In the genomic region with DNA sequence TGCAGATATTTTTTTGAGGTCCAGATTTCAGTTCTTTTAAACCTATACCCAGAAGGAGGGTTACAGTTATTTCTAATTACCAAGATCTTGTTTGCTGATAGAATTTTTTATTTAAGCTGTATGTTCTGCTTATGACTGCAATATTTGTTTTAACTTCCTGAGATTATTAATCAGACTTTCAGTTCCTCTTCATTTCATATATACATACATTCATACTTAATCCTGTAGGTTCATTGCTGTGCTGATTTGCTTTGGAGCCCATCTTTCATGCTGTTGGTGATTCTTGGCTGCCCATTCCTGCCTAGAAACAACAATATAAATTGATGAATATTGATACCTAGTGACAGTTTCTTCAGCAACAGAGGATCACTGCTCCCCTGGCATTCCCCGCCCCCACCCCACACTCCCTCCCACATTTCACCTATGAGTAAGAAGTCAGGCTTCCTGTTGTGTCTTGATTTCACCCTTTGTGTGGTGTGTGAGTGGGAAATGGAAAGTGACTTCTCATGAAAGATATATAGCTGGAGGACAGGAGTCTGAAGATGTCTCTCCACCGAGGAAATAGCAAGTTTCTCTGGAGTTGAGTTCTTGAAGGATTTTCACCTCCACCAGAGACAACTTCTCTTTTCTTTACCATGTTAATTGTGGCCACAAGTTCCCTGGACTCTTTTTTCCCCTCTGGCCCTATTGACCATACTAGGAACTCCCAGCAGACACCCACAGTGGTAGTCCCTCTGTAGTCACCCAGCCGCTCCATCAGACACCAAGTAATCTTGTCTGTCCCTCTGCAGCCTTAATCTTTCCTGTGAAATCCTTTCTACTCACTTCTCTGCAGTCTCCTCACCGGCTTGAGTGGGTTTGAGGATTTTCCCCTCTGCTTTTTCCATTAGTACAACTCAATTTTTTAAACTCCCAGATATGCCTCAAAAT, we compare ENCODE assay signal across 9 cellular contexts.
DNase-seq lines count a peak whose midpoint lies in the region; ATAC-seq, FAIRE-seq and TF ChIP-seq lines count a peak whose summit lies in the region.
"Had no signal": no experiment of that assay in that cellular context is flagged by ENCODE, and none has a peak within 500 bp of the region (broad histone marks: within the 10 kb centered on the region; RNA-seq: fewer than 3 reads in every experiment).

No MANE protein-coding gene starts in this region.

- CTCF ChIA-PET in RWPE1 (lab: Yijun Ruan, JAX): no interaction called here

- ATAC-seq in GM21786 (IDR thresholded peaks at IDR 0.05; ENCODE audit: unreplicated experiment): peak; percentile 64
- ATAC-seq in left ventricle myocardium superior: no peak
- ATAC-seq: Panc1 had no signal

- DNase-seq in GM12892 (ENCODE audit: insufficient read length): no peak
- DNase-seq in RWPE1 (ENCODE audit: low spot score): peak; percentile 6
- DNase-seq in germinal center (ENCODE audit: low spot score): peak; percentile 2
- DNase-seq in left ventricle myocardium superior: no peak
- no peak for DNase-seq in NCI-H774 (lab: John Stamatoyannopoulos, UW)
- no peak for DNase-seq in NCI-H1105 treated with DMSO at 0.1 percent for 48 hours (lab: John Stamatoyannopoulos, UW)
- no peak for DNase-seq in NCI-H1048 (lab: John Stamatoyannopoulos, UW)

- TF ChIP-seq POLR2A in GM12892 (IDR thresholded peaks at IDR 0.05; ENCODE audit: low read depth, low read length): no peak

- FAIRE-seq in GM12892 (lab: Jason Lieb, UNC): peak; percentile 54

- H3K27ac ChIP-seq in RWPE1: no peak overlapping the region

- no peak for TF ChIP-seq CTCF in RWPE1 (conservative IDR thresholded peaks at IDR 0.05; ENCODE audit: low read depth)

- POLR2A ChIA-PET in RWPE1 (lab: Yijun Ruan, JAX; ENCODE audit: low non-redundant PET): no interaction called here

- intact Hi-C loops in left ventricle myocardium superior (cut with micrococcal nuclease): no loop called here

Comparison
In these comparisons a context has a peak if more than half of its experiments do, and no peak if none do; other contexts are left out.
1. DNase-seq: peak in RWPE1 (single experiment) and germinal center (single experiment); none in GM12892 (single experiment), left ventricle myocardium superior (single experiment), NCI-H774 (single experiment), NCI-H1105 treated with DMSO at 0.1 percent for 48 hours (single experiment) and NCI-H1048 (single experiment).